Comparison of ENCODE assay signal across 20 cellular contexts in the genomic region with DNA sequence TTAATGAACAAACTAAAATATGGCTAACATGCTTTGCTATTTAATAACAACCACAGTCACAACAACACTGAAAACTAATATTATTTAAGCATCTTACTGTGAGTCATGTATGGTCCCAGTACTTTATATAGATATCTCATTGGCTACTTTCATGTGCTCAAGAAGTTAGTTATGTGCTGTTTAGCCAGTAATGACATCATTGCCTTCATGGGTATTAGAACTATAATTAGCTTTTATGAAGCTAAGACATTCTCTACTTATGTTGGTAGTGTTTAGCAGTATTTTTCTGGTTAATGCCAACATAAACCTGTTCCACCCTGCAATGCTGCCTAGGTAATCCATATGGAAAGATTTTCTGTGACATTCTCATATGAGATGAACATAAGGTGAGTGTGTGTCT. TPM values are rescaled to one million over a fixed set of nuclear protein-coding genes. Genes with fewer than 3 reads are reported as not detected.
"Had no signal": no experiment of that assay in that cellular context is flagged by ENCODE, and none has a peak within 500 bp of the region (broad histone marks: within the 10 kb centered on the region; RNA-seq: fewer than 3 reads in every experiment).

No MANE protein-coding gene starts in this region.

- H3K4me3 Mint-ChIP-seq: activated CD4-positive, alpha-beta T cell treated with anti-CD3 and anti-CD28 coated beads for 36 hours; activated naive CD8-positive, alpha-beta T cell treated with anti-CD3 and anti-CD28 coated beads for 36 hours; activated T-helper 1 cell treated with anti-CD3 and anti-CD28 coated beads, Interleukin-12 subunit alpha, Interleukin-12 subunit beta, Interleukin-2, Interleukin-4 antibody, amounts not matched to agents 30 ng/mL and 10 ng/mL and 1 ng/mL, durations not matched to agents 14 hours and 24 hours and 36 hours; effector memory CD8-positive, alpha-beta T cell; memory B cell; naive thymus-derived CD4-positive, alpha-beta T cell had no signal

- H3K27me3 ChIP-seq: body of pancreas, pancreas, sigmoid colon, tibial artery, uterus had no signal

- H3K9me3 ChIP-seq: body of pancreas, pancreas, sigmoid colon, tibial artery, uterus had no signal

- H3K4me1 ChIP-seq: body of pancreas, pancreas, sigmoid colon, tibial artery, uterus had no signal

- H3K27me3 Mint-ChIP-seq: activated naive CD8-positive, alpha-beta T cell treated with anti-CD3 and anti-CD28 coated beads for 36 hours had no signal

- FAIRE-seq: frontal cortex, pancreas had no signal

- H3K9me3 Mint-ChIP-seq: activated naive CD8-positive, alpha-beta T cell treated with anti-CD3 and anti-CD28 coated beads for 36 hours; activated T-helper 1 cell treated with anti-CD3 and anti-CD28 coated beads, Interleukin-12 subunit alpha, Interleukin-12 subunit beta, Interleukin-2, Interleukin-4 antibody, amounts not matched to agents 30 ng/mL and 10 ng/mL and 1 ng/mL, durations not matched to agents 14 hours and 24 hours and 36 hours; effector memory CD8-positive, alpha-beta T cell; memory B cell; naive thymus-derived CD4-positive, alpha-beta T cell had no signal

- H3K27ac ChIP-seq: body of pancreas, epithelial cell of prostate, pancreas, sigmoid colon, tibial artery, uterus had no signal

- ATAC-seq: activated CD4-positive, alpha-beta T cell treated with anti-CD3 and anti-CD28 coated beads for 36 hours; body of pancreas; effector memory CD8-positive, alpha-beta T cell; naive thymus-derived CD4-positive, alpha-beta T cell; pancreas had no signal

- DNase-seq: activated CD4-positive, alpha-beta T cell treated with anti-CD3 and anti-CD28 coated beads for 36 hours; activated CD4-positive, alpha-beta T cell treated with anti-CD3 and anti-CD28 coated beads, Interleukin-2, amount 50 U/mL, for 48 hours; activated naive CD4-positive, alpha-beta T cell; activated naive CD8-positive, alpha-beta T cell treated with anti-CD3 and anti-CD28 coated beads for 36 hours; amygdala; body of pancreas; caudate nucleus; effector memory CD8-positive, alpha-beta T cell; head of caudate nucleus; naive thymus-derived CD4-positive, alpha-beta T cell; pancreas; sigmoid colon; stimulated activated naive CD4-positive, alpha-beta T cell; tibial artery; uterus had no signal

- H3K4me3 ChIP-seq: body of pancreas, pancreas, sigmoid colon, tibial artery, uterus had no signal

- H3K36me3 Mint-ChIP-seq: activated naive CD8-positive, alpha-beta T cell treated with anti-CD3 and anti-CD28 coated beads for 36 hours; memory B cell; naive thymus-derived CD4-positive, alpha-beta T cell had no signal

- H3K27ac Mint-ChIP-seq: activated CD4-positive, alpha-beta T cell treated with anti-CD3 and anti-CD28 coated beads for 36 hours; activated naive CD8-positive, alpha-beta T cell treated with anti-CD3 and anti-CD28 coated beads for 36 hours; activated T-helper 1 cell treated with anti-CD3 and anti-CD28 coated beads, Interleukin-12 subunit alpha, Interleukin-12 subunit beta, Interleukin-2, Interleukin-4 antibody, amounts not matched to agents 30 ng/mL and 10 ng/mL and 1 ng/mL, durations not matched to agents 14 hours and 24 hours and 36 hours; effector memory CD8-positive, alpha-beta T cell; memory B cell; naive thymus-derived CD4-positive, alpha-beta T cell had no signal

- H3K4me1 Mint-ChIP-seq: memory B cell had no signal

- H3K36me3 ChIP-seq: pancreas, sigmoid colon, tibial artery, uterus had no signal

RNA-seq across cellular contexts. Expression of a gene that starts 56.1 kb away (rescaled TPM):
- total RNA-seq: activated T-helper 1 cell treated with anti-CD3 and anti-CD28 coated beads, Interleukin-12 subunit alpha, Interleukin-12 subunit beta, Interleukin-2, Interleukin-4 antibody, amounts not matched to agents 30 ng/mL and 10 ng/mL and 1 ng/mL, durations not matched to agents 14 hours and 24 hours and 36 hours; T-helper 2 cell treated with Interferon-gamma antibody and Interleukin-4, amounts not matched to agents 100 ng/mL and 5 ng/mL, for 36 hours had no signal
